ENCODE assay signal across 29 cellular contexts in the genomic region with DNA sequence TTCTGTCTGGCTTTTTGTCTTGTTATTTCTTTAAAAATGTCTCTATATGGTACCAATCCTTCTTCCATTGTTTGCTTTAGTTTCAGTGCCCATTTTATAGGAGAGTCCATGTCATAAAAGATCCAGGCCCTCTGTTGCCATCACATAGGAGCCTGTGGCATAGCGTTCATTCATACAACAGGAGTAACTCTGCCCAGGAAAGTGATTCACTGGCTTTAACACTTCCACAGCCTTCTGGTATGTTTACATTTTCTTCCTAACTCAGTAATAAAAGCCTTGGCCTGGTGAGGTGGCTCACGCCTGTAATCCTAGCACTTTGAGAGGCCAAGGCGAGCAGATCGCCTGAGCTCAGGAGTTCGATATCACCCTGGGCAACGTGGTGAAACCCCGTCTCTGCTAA.
"Had no signal": no experiment of that assay in that cellular context is flagged by ENCODE, and none has a peak within 500 bp of the region (broad histone marks: within the 10 kb centered on the region; RNA-seq: fewer than 3 reads in every experiment).

No MANE protein-coding gene starts in this region.

- H3K9me3 ChIP-seq: Peyer's patch, SJSA1, SK-N-SH had no signal

- H3K27me3 ChIP-seq: Peyer's patch, SJSA1 had no signal

- DNase-seq: activated B cell treated with CpG ODN at 0.5 μM for 24 hours; activated CD4-positive, alpha-beta memory T cell treated with anti-CD3 and anti-CD28 coated beads, Interleukin-2, amount 10 ng/mL, durations not matched to agents 7 days and 5 days; activated CD4-positive, alpha-beta T cell treated with anti-CD3 and anti-CD28 coated beads for 1 hour; activated CD4-positive, alpha-beta T cell treated with anti-CD3 and anti-CD28 coated beads for 48 hours; activated CD8-positive, alpha-beta memory T cell treated with anti-CD3 and anti-CD28 coated beads for 24 hours; activated CD8-positive, alpha-beta memory T cell treated with anti-CD3 and anti-CD28 coated beads, Interleukin-2, amount 10 ng/mL, durations not matched to agents 7 days and 5 days; activated CD8-positive, alpha-beta memory T cell treated with anti-CD3 and anti-CD28 coated beads, Interleukin-2, amount 50 U/mL, for 48 hours; activated effector memory CD4-positive, alpha-beta T cell treated with Interleukin-2 at 50 U/mL for 16 hours; activated naive CD4-positive, alpha-beta T cell treated with anti-CD3 and anti-CD28 coated beads, Interleukin-2, amount 10 ng/mL, durations not matched to agents 7 days and 5 days; activated naive CD8-positive, alpha-beta T cell treated with anti-CD3 and anti-CD28 coated beads, Interleukin-2, amount 50 U/mL, for 24 hours; activated T-cell treated with anti-CD3 and anti-CD28 coated beads, Interleukin-2, amount 50 U/mL, for 48 hours; anterior cingulate cortex; caudate nucleus; cerebellar nuclear complex; NCI-H1092 treated with DMSO at 0.1 percent for 48 hours; NCI-H1417; NCI-H146; NCI-H1930; NCI-H2081 treated with DMSO at 0.1 percent for 48 hours; NCI-H226; NCI-H524 treated with DMSO at 0.1 percent for 48 hours; Peyer's patch; RPMI8226; SHP77 treated with DMSO at 0.1 percent for 48 hours; SK-N-SH had no signal

- H3K4me3 ChIP-seq: Peyer's patch, SJSA1 had no signal

- FAIRE-seq: bronchial epithelial cell, TTC549 had no signal

- ATAC-seq: activated CD8-positive, alpha-beta memory T cell treated with anti-CD3 and anti-CD28 coated beads, Interleukin-2, amount 10 ng/mL, durations not matched to agents 7 days and 5 days; activated naive CD8-positive, alpha-beta T cell treated with anti-CD3 and anti-CD28 coated beads, Interleukin-2, amount 50 U/mL, for 24 hours had no signal

- H3K36me3 ChIP-seq: Peyer's patch, SJSA1 had no signal

- H3K9ac ChIP-seq: SK-N-SH had no signal

- H3K27ac ChIP-seq: Peyer's patch, SJSA1, VCaP had no signal

- H3K4me2 ChIP-seq: SK-N-SH had no signal

- H3K4me1 ChIP-seq: Peyer's patch, SJSA1 had no signal
